Comparison of ENCODE assay signal across 13 cellular contexts in genomic region chr2:33426666-33427231, GRCh38. TPM values are rescaled to one million over a fixed set of nuclear protein-coding genes. Genes with fewer than 3 reads are reported as not detected.
DNase-seq lines count a peak whose midpoint lies in the region; ATAC-seq, FAIRE-seq and TF ChIP-seq lines count a peak whose summit lies in the region.
"Had no signal": no experiment of that assay in that cellular context is flagged by ENCODE, and none has a peak within 500 bp of the region (broad histone marks: within the 10 kb centered on the region; RNA-seq: fewer than 3 reads in every experiment).

No MANE protein-coding gene starts in this region.

- POLR2A ChIA-PET in PC-3 (lab: Charles Lee; ENCODE audit: unreplicated experiment): no interaction called here

- intact Hi-C loops in PC-3 (cut with micrococcal nuclease) (no loop called here), sciatic nerve (cut with DNase I) (no loop called here), kidney (cut with DNase I) (no loop called here)

- no peaks in the 10 kb centered on the region for H4K20me1 ChIP-seq in PC-3 (ENCODE audit: low read length)

- H3K4me3 ChIP-seq in PC-3 (ENCODE audit: low read length) (no peak overlapping the region), kidney (ENCODE audit: low read length in 2 of 2) (no peak overlapping the region)
- H3K4me3 ChIP-seq: dorsolateral prefrontal cortex had no signal

- no peaks in the 10 kb centered on the region for H3K9me3 ChIP-seq in PC-3 (ENCODE audit: low read length)
- no peaks in the 10 kb centered on the region for H3K9me3 ChIP-seq in kidney (ENCODE audit: control insufficient read depth in 1 of 2, low read length in 2 of 2)

- H3K27ac ChIP-seq in PC-3 (ENCODE audit: low read length) (peak overlapping the region; percentile 17; the same call in 1 of the 2 replicates), kidney (ENCODE audit: low read depth in 2 of 2, low read length in 2 of 2) (no peak overlapping the region)
- H3K27ac ChIP-seq: 22Rv1, dorsolateral prefrontal cortex had no signal

- no peak overlapping the region for H3K4me2 ChIP-seq in PC-3 (ENCODE audit: low read length)

- no peak for FAIRE-seq in kidney (lab: Jason Lieb, UNC)
- FAIRE-seq: islet of Langerhans had no signal

- H3K79me2 ChIP-seq in PC-3 (ENCODE audit: low read length): no peaks in the 10 kb centered on the region

- ATAC-seq in PC-3: peak; percentile 12; the same call in 1 of the 2 replicates
- peak; percentile 45 for ATAC-seq in sciatic nerve
- ATAC-seq in HG02588 (IDR thresholded peaks at IDR 0.05; ENCODE audit: unreplicated experiment): no peak
- ATAC-seq: T-cell had no signal

- H3K36me3 ChIP-seq in PC-3 (ENCODE audit: low read depth, low read length): no peaks in the 10 kb centered on the region
- no peaks in the 10 kb centered on the region for H3K36me3 ChIP-seq in kidney (ENCODE audit: control insufficient read depth in 1 of 2, insufficient read depth in 2 of 2, low read length in 2 of 2)

- DNase-seq in DMS 273 (lab: John Stamatoyannopoulos, UW; ENCODE audit: unreplicated experiment) (peak; percentile 46), DMS 273 treated with DMSO at 0.1 percent for 48 hours (lab: John Stamatoyannopoulos, UW) (no peak), PC-3 (peak; percentile 38), fibroblast of peridontal ligament (ENCODE audit: extremely low read depth) (peak; percentile 73), sciatic nerve (ENCODE audit: low spot score) (no peak), kidney (no peak)
- DNase-seq in stimulated activated naive CD4-positive, alpha-beta T cell (lab: John Stamatoyannopoulos, UW): no peak
- DNase-seq: dorsolateral prefrontal cortex, NCI-H1092, T-cell had no signal

- peaks cover 12% of the 10 kb centered on the region; the same call in 1 of the 2 replicates for H3K4me1 ChIP-seq in PC-3 (ENCODE audit: insufficient read depth, low read length)
- peaks cover 0 to 2% of the 10 kb centered on the region in 2 donors for H3K4me1 ChIP-seq in kidney (ENCODE audit: control insufficient read depth in 1 of 2, insufficient read depth in 1 of 2, low read depth in 1 of 2, low read length in 2 of 2)

- H3K9ac ChIP-seq in PC-3 (ENCODE audit: low read length): no peak overlapping the region
- no peak overlapping the region for H3K9ac ChIP-seq in kidney (ENCODE audit: low read length in 2 of 2)

- no peak overlapping the region for H2AFZ ChIP-seq in PC-3 (ENCODE audit: low read length)

- H3K27me3 ChIP-seq in PC-3 (ENCODE audit: low read length): no peaks in the 10 kb centered on the region
- H3K27me3 ChIP-seq: dorsolateral prefrontal cortex had no signal

- H3F3A ChIP-seq in PC-3 (ENCODE audit: low read length, unreplicated experiment): no peaks in the 10 kb centered on the region

- no peaks in the 10 kb centered on the region for H3K9me2 ChIP-seq in PC-3 (replicated peaks; ENCODE audit: low read length)

- CTCF ChIA-PET in PC-3 (lab: Charles Lee): no interaction called here

- no TSS peak for BruUV-seq in PC-3 (replicated peaks; lab: Mats Ljungman, UMichigan)

- TF ChIP-seq CTCF in PC-3 (conservative IDR thresholded peaks at IDR 0.05; ENCODE audit: low read depth, low read length) (no peak), kidney (IDR thresholded peaks at IDR 0.05; ENCODE audit: borderline replicate concordance, extremely low read depth, insufficient read depth) (no peak)

RNA-seq across cellular contexts. Expression of gene RASGRP3, which starts 49.7 kb away (rescaled TPM):
- total RNA-seq in PC-3 (2014; rRNA removed): 0.15 and 0.52 TPM in 2 replicates
- total RNA-seq in sciatic nerve: 16.0 TPM
- 22.6 TPM for total RNA-seq in kidney
- polyA plus RNA-seq in kidney (ENCODE audit: insufficient read depth, low read depth, low replicate concordance): 7.8 TPM

Comparison
In these comparisons a context has a peak if more than half of its experiments do, and no peak if none do; other contexts are left out.
1. DNase-seq: peak in DMS 273 (single experiment), PC-3 (single experiment) and fibroblast of peridontal ligament (single experiment); none in DMS 273 treated with DMSO at 0.1 percent for 48 hours (single experiment), sciatic nerve (single experiment), kidney (single experiment) and stimulated activated naive CD4-positive, alpha-beta T cell (0 of 6).
2. RNA of gene RASGRP3, which starts 49.7 kb away (total RNA-seq): 22.6 TPM in kidney (single experiment) and 16.0 TPM in sciatic nerve (single experiment); 0.15 to 0.52 TPM in PC-3; every median in the first group is over 10 times any median in the second.